Comparison of ENCODE assay signal across 23 cellular contexts in genomic region chr12:51836833-51837184, GRCh38. TPM values are rescaled to one million over a fixed set of nuclear protein-coding genes. Genes with fewer than 3 reads are reported as not detected.
"Had no signal": no experiment of that assay in that cellular context is flagged by ENCODE, and none has a peak within 500 bp of the region (broad histone marks: within the 10 kb centered on the region; RNA-seq: fewer than 3 reads in every experiment).

No MANE protein-coding gene starts in this region.

- DNase-seq: activated CD4-positive, alpha-beta T cell treated with anti-CD3 and anti-CD28 coated beads, Interleukin-2, amount 10 ng/mL, durations not matched to agents 24 days and 14 days; activated CD4-positive, CD25-positive, alpha-beta regulatory T cell; activated CD8-positive, alpha-beta T cell treated with anti-CD3 and anti-CD28 coated beads for 36 hours; activated naive CD4-positive, alpha-beta T cell treated with Interleukin-2 at 50 U/mL for 16 hours; activated naive CD8-positive, alpha-beta T cell treated with anti-CD3 and anti-CD28 coated beads, Interleukin-2, amount 10 ng/mL, durations not matched to agents 7 days and 5 days; activated T-cell treated with anti-CD3 and anti-CD28 coated beads, Interleukin-2, amount 50 U/mL, for 24 hours; body of pancreas; foreskin melanocyte; head of caudate nucleus; left lung; naive thymus-derived CD4-positive, alpha-beta T cell; nucleus accumbens; spleen; stimulated activated naive B cell treated with anti-CD40 and anti-IgM and Interleukin-4, amounts not matched to agents 10 μg/mL and 1 μg/mL and 100 μg/mL, for 72 hours; T-cell had no signal

- H3K36me3 ChIP-seq: left lung, spleen, thoracic aorta had no signal

- H3K9me3 ChIP-seq: body of pancreas, left lung, spleen, thoracic aorta had no signal

- H3K4me3 Mint-ChIP-seq: activated CD4-positive, alpha-beta T cell treated with anti-CD3 and anti-CD28 coated beads, Interleukin-2, amount 10 ng/mL, durations not matched to agents 24 days and 14 days; activated CD8-positive, alpha-beta T cell treated with anti-CD3 and anti-CD28 coated beads for 36 hours; activated naive CD8-positive, alpha-beta T cell treated with anti-CD3 and anti-CD28 coated beads, Interleukin-2, amount 10 ng/mL, durations not matched to agents 7 days and 5 days; activated T-cell treated with anti-CD3 and anti-CD28 coated beads, Interleukin-2, amount 50 U/mL, for 24 hours; naive thymus-derived CD4-positive, alpha-beta T cell; stimulated activated naive B cell treated with anti-CD40 and anti-IgM and Interleukin-4, amounts not matched to agents 10 μg/mL and 1 μg/mL and 100 μg/mL, for 72 hours; T-cell had no signal

- H3K27ac ChIP-seq: body of pancreas, left lung, spleen, thoracic aorta had no signal

- H3K27ac Mint-ChIP-seq: activated CD4-positive, alpha-beta T cell treated with anti-CD3 and anti-CD28 coated beads, Interleukin-2, amount 10 ng/mL, durations not matched to agents 24 days and 14 days; activated CD8-positive, alpha-beta T cell treated with anti-CD3 and anti-CD28 coated beads for 36 hours; activated naive CD8-positive, alpha-beta T cell treated with anti-CD3 and anti-CD28 coated beads, Interleukin-2, amount 10 ng/mL, durations not matched to agents 7 days and 5 days; activated T-cell treated with anti-CD3 and anti-CD28 coated beads, Interleukin-2, amount 50 U/mL, for 24 hours; activated T-helper 2 cell treated with anti-CD3 and anti-CD28 coated beads, Interferon-gamma antibody, Interleukin-2, Interleukin-4, amounts not matched to agents 10 μg/mL and 5 μg/mL and 100 μg/mL, durations not matched to agents 14 hours and 24 hours and 36 hours; naive thymus-derived CD4-positive, alpha-beta T cell; stimulated activated naive B cell treated with anti-CD40 and anti-IgM and Interleukin-4, amounts not matched to agents 10 μg/mL and 1 μg/mL and 100 μg/mL, for 72 hours; T-cell had no signal

- H3K4me3 ChIP-seq: body of pancreas, left lung, spleen, thoracic aorta had no signal

- H3K27me3 ChIP-seq: body of pancreas had no signal

- H3K36me3 Mint-ChIP-seq: activated naive CD8-positive, alpha-beta T cell treated with anti-CD3 and anti-CD28 coated beads, Interleukin-2, amount 10 ng/mL, durations not matched to agents 7 days and 5 days; stimulated activated naive B cell treated with anti-CD40 and anti-IgM and Interleukin-4, amounts not matched to agents 10 μg/mL and 1 μg/mL and 100 μg/mL, for 72 hours; T-cell had no signal

- H3K4me1 ChIP-seq: body of pancreas had no signal

- H3K9me3 Mint-ChIP-seq: activated CD4-positive, alpha-beta T cell treated with anti-CD3 and anti-CD28 coated beads, Interleukin-2, amount 10 ng/mL, durations not matched to agents 24 days and 14 days; activated CD8-positive, alpha-beta T cell treated with anti-CD3 and anti-CD28 coated beads for 36 hours; activated naive CD8-positive, alpha-beta T cell treated with anti-CD3 and anti-CD28 coated beads, Interleukin-2, amount 10 ng/mL, durations not matched to agents 7 days and 5 days; activated T-cell treated with anti-CD3 and anti-CD28 coated beads, Interleukin-2, amount 50 U/mL, for 24 hours; activated T-helper 2 cell treated with anti-CD3 and anti-CD28 coated beads, Interferon-gamma antibody, Interleukin-2, Interleukin-4, amounts not matched to agents 10 μg/mL and 5 μg/mL and 100 μg/mL, durations not matched to agents 14 hours and 24 hours and 36 hours; naive thymus-derived CD4-positive, alpha-beta T cell; stimulated activated naive B cell treated with anti-CD40 and anti-IgM and Interleukin-4, amounts not matched to agents 10 μg/mL and 1 μg/mL and 100 μg/mL, for 72 hours; T-cell had no signal

RNA-seq across cellular contexts. Expression of gene ANKRD33, which starts 51.1 kb away (rescaled TPM):
- total RNA-seq: activated CD4-positive, alpha-beta T cell treated with anti-CD3 and anti-CD28 coated beads, Interleukin-2, amount 10 ng/mL, durations not matched to agents 24 days and 14 days; activated CD8-positive, alpha-beta T cell treated with anti-CD3 and anti-CD28 coated beads for 36 hours; activated naive CD8-positive, alpha-beta T cell treated with anti-CD3 and anti-CD28 coated beads, Interleukin-2, amount 10 ng/mL, durations not matched to agents 7 days and 5 days; activated T-helper 2 cell treated with anti-CD3 and anti-CD28 coated beads, Interferon-gamma antibody, Interleukin-2, Interleukin-4, amounts not matched to agents 10 μg/mL and 5 μg/mL and 100 μg/mL, durations not matched to agents 14 hours and 24 hours and 36 hours; body of pancreas; cardiac septum; epithelial cell of proximal tubule; kidney epithelial cell; left lung; lung microvascular endothelial cell; naive thymus-derived CD4-positive, alpha-beta T cell; renal cortical epithelial cell; spleen; T-cell; thoracic aorta; ureter had no signal
- polyA plus RNA-seq: naive thymus-derived CD4-positive, alpha-beta T cell; spleen had no signal
